Comparison of ENCODE assay signal across 21 cellular contexts in genomic region chr7:101630591-101630990, GRCh38. TPM values are rescaled to one million over a fixed set of nuclear protein-coding genes. Genes with fewer than 3 reads are reported as not detected.
DNase-seq lines count a peak whose midpoint lies in the region; ATAC-seq, FAIRE-seq and TF ChIP-seq lines count a peak whose summit lies in the region.
"Had no signal": no experiment of that assay in that cellular context is flagged by ENCODE, and none has a peak within 500 bp of the region (broad histone marks: within the 10 kb centered on the region; RNA-seq: fewer than 3 reads in every experiment).

No MANE protein-coding gene starts in this region.

- no peaks in the 10 kb centered on the region for H3K9me3 ChIP-seq in MG63
- H3K9me3 ChIP-seq in K562 (replicated peaks; ENCODE audit: control insufficient read depth, insufficient read depth, low read depth, low read length), result peaks cover 3% of the 10 kb centered on the region
- peaks cover 0 to 11% (median 0%) of the 10 kb centered on the region in 3 donors for H3K9me3 ChIP-seq in tibial artery
- H3K9me3 ChIP-seq in esophagus squamous epithelium, result peaks cover 0 to 5% (median 0%) of the 10 kb centered on the region in 3 donors

- H3K9me1 ChIP-seq in K562 (ENCODE audit: control insufficient read depth, insufficient read depth, low read length), result no peaks in the 10 kb centered on the region

- TF ChIP-seq RAD21 in K562 (CRISPR knock-in tag; conservative IDR thresholded peaks at IDR 0.05 in 1 of 2, IDR thresholded peaks at IDR 0.05 in 1 of 2), result no peak

- peak; percentile 89 for DNase-seq in Daoy (ENCODE audit: low read depth)
- peak; percentile 74 for DNase-seq in MG63
- no peak for DNase-seq in K562 (ENCODE audit: extremely low read depth in 1 of 4, low spot score in 3 of 4)
- DNase-seq in mesendoderm, result peak; percentile 37
- DNase-seq in tibial artery, result no peak
- no peak for DNase-seq in superior temporal gyrus (ENCODE audit: extremely low spot score)
- no peak for DNase-seq in T-cell
- no peak for DNase-seq in esophagus squamous epithelium (lab: John Stamatoyannopoulos, UW)
- DNase-seq: activated CD4-positive, alpha-beta T cell treated with anti-CD3 and anti-CD28 coated beads, Interleukin-2, amount 10 ng/mL, durations not matched to agents 24 days and 14 days; CD4-positive, CD25-positive, alpha-beta regulatory T cell; hypothalamus; midbrain; NCI-H1930; stimulated activated CD4-positive, alpha-beta T cell treated with anti-CD3 and anti-CD28 coated beads, Interleukin-4, amount 100 ng/mL, for 1 hour; stimulated activated naive CD4-positive, alpha-beta T cell treated with Interleukin-2 at 50 U/mL for 16 hours had no signal

- H3K27ac Mint-ChIP-seq in T-cell, result no peak overlapping the region
- H3K27ac Mint-ChIP-seq: activated CD4-positive, alpha-beta T cell treated with anti-CD3 and anti-CD28 coated beads, Interleukin-2, amount 10 ng/mL, durations not matched to agents 24 days and 14 days; activated T-helper 1 cell treated with anti-CD3 and anti-CD28 coated beads, Interleukin-12 subunit alpha, Interleukin-12 subunit beta, Interleukin-2, Interleukin-4 antibody, amounts not matched to agents 30 ng/mL and 10 ng/mL and 1 ng/mL, durations not matched to agents 14 hours and 24 hours and 36 hours; CD4-positive, CD25-positive, alpha-beta regulatory T cell; progenitor cell of endocrine pancreas had no signal

- no peaks in the 10 kb centered on the region for H3K9me3 Mint-ChIP-seq in T-cell
- H3K9me3 Mint-ChIP-seq: activated CD4-positive, alpha-beta T cell treated with anti-CD3 and anti-CD28 coated beads, Interleukin-2, amount 10 ng/mL, durations not matched to agents 24 days and 14 days; activated T-helper 1 cell treated with anti-CD3 and anti-CD28 coated beads, Interleukin-12 subunit alpha, Interleukin-12 subunit beta, Interleukin-2, Interleukin-4 antibody, amounts not matched to agents 30 ng/mL and 10 ng/mL and 1 ng/mL, durations not matched to agents 14 hours and 24 hours and 36 hours; CD4-positive, CD25-positive, alpha-beta regulatory T cell had no signal

- WGBS in K562 (ENCODE audit: insufficient coverage, low coverage, missing lambda C conversion rate), result 5% methylated on average over 15 of the region's 15 CpGs
- no CpG with 5 or more reads among the region's 15 CpGs for WGBS in mesendoderm (ENCODE audit: extremely low coverage, insufficient coverage, low lambda C conversion rate)
- WGBS in esophagus squamous epithelium, 2 donors, result 37 to 41% methylated on average over 2 to 6 of the region's 15 CpGs

- CTCF ChIA-PET in K562 (lab: Yijun Ruan, JAX; ENCODE audit: low intra/inter-chr PET ratio) (no interaction called here), T-cell (lab: Charles Lee) (interaction anchor here in 1 of 2 donors (0.6 kb wide), 1 partner anchor 28 kb away, joined by 4 read pairs; no protein-coding TSS in a partner anchor)

- no peaks in the 10 kb centered on the region for H3K36me3 Mint-ChIP-seq in T-cell
- H3K36me3 Mint-ChIP-seq: brain; CD4-positive, CD25-positive, alpha-beta regulatory T cell had no signal

- H3K79me1 ChIP-seq in mesendoderm (ENCODE audit: low read length), result no peaks in the 10 kb centered on the region

- no peak overlapping the region for H2BK5ac ChIP-seq in mesendoderm (ENCODE audit: low read length)

- TF ChIP-seq CTCF in K562 (IDR thresholded peaks at IDR 0.05 in 2 of 3, conservative IDR thresholded peaks at IDR 0.05 in 1 of 3; ENCODE audit: insufficient read depth in 2 of 3, low read depth in 1 of 3, low read length in 3 of 3), result no peak
- no peak for TF ChIP-seq CTCF in tibial artery (IDR thresholded peaks at IDR 0.05)
- no peak for TF ChIP-seq CTCF in esophagus squamous epithelium (IDR thresholded peaks at IDR 0.05)

- H3K4me2 ChIP-seq in K562 (ENCODE audit: insufficient read depth, low read length) (no peak overlapping the region), mesendoderm (ENCODE audit: low read length) (no peak overlapping the region)

- no peaks in the 10 kb centered on the region for H3K27me3 ChIP-seq in MG63
- H3K27me3 ChIP-seq in K562 (ENCODE audit: control insufficient read depth in 2 of 2, insufficient read depth in 2 of 2, low read length in 2 of 2), result peaks cover 27 to 64% of the 10 kb centered on the region in 2 experiments
- H3K27me3 ChIP-seq in mesendoderm (ENCODE audit: insufficient read depth, low read length, poor library complexity), result no peaks in the 10 kb centered on the region
- H3K27me3 ChIP-seq in tibial artery, result peaks cover 0 to 3% of the 10 kb centered on the region in 2 donors
- H3K27me3 ChIP-seq in esophagus squamous epithelium, result peaks cover 0 to 35% (median 0%) of the 10 kb centered on the region in 4 donors

- no peak overlapping the region for H2AFZ ChIP-seq in K562 (ENCODE audit: low read depth, low read length)

- POLR2A ChIA-PET in K562 (lab: Yijun Ruan, JAX) (no interaction called here), T-cell (lab: Charles Lee) (no interaction called here)

- H3K4me1 ChIP-seq in K562 (replicated peaks in 1 of 2; ENCODE audit: control insufficient read depth in 2 of 2, insufficient read depth in 2 of 2, low read length in 2 of 2) (peaks cover 0 to 7% of the 10 kb centered on the region in 2 experiments; a peak in 1 of 5 replicates), mesendoderm (ENCODE audit: control insufficient read depth, low read depth, low read length) (no peaks in the 10 kb centered on the region), tibial artery (peaks cover 0 to 42% (median 5%) of the 10 kb centered on the region in 4 donors), esophagus squamous epithelium (peaks cover 9 to 23% (median 15%) of the 10 kb centered on the region in 3 donors)

- H3K4me1 Mint-ChIP-seq in T-cell, result no peaks in the 10 kb centered on the region
- H3K4me1 Mint-ChIP-seq: activated CD4-positive, alpha-beta T cell treated with anti-CD3 and anti-CD28 coated beads, Interleukin-2, amount 10 ng/mL, durations not matched to agents 24 days and 14 days; CD4-positive, CD25-positive, alpha-beta regulatory T cell had no signal

- H3K27ac ChIP-seq in K562 (ENCODE audit: extremely low read depth, low read depth, low read length) (no peak overlapping the region), mesendoderm (ENCODE audit: low read depth, low read length) (peak overlapping the region; percentile 16), tibial artery (peak overlapping the region in 1 of 2 donors; percentile 11), esophagus squamous epithelium (no peak overlapping the region)

- H3K4me3 ChIP-seq in MG63, result no peak overlapping the region
- no peak overlapping the region for H3K4me3 ChIP-seq in K562
- H3K4me3 ChIP-seq in mesendoderm (ENCODE audit: low read length), result no peak overlapping the region
- H3K4me3 ChIP-seq in tibial artery, result no peak overlapping the region
- no peak overlapping the region for H3K4me3 ChIP-seq in esophagus squamous epithelium

- H3K9ac ChIP-seq in K562 (ENCODE audit: insufficient read depth in 1 of 2, low read depth in 2 of 2, low read length in 2 of 2), result no peak overlapping the region
- no peak overlapping the region for H3K9ac ChIP-seq in mesendoderm (ENCODE audit: low read length)

- intact Hi-C loops in K562 (cut with micrococcal nuclease), result no loop called here
- intact Hi-C loops in tibial artery (cut with DNase I; ENCODE audit: low total_unique reads), result no loop called here
- intact Hi-C loops in esophagus squamous epithelium (cut with DNase I), result no loop called here

- H4K5ac ChIP-seq in mesendoderm (ENCODE audit: low read length), result no peak overlapping the region

- no peaks in the 10 kb centered on the region for H3K36me3 ChIP-seq in MG63
- no peaks in the 10 kb centered on the region for H3K36me3 ChIP-seq in K562 (ENCODE audit: control insufficient read depth, insufficient read depth, low read length)
- no peaks in the 10 kb centered on the region for H3K36me3 ChIP-seq in mesendoderm (ENCODE audit: control insufficient read depth, insufficient read depth, low read length)
- H3K36me3 ChIP-seq in tibial artery, result no peaks in the 10 kb centered on the region
- no peaks in the 10 kb centered on the region for H3K36me3 ChIP-seq in esophagus squamous epithelium

- peak overlapping the region; percentile 34 for H3K56ac ChIP-seq in mesendoderm (ENCODE audit: low read length)

- H2BK120ac ChIP-seq in mesendoderm (ENCODE audit: low read depth, low read length), result no peak overlapping the region

- H3K79me2 ChIP-seq in K562 (ENCODE audit: control insufficient read depth, insufficient read depth, low read length), result no peaks in the 10 kb centered on the region
- H3K79me2 ChIP-seq in mesendoderm (ENCODE audit: control insufficient read depth, insufficient read depth, low read length), result no peaks in the 10 kb centered on the region

- no peak for TF ChIP-seq EP300 in K562 (IDR thresholded peaks at IDR 0.05; ENCODE audit: low read length)

- no TSS peak for BruUV-seq in K562 (replicated peaks; lab: Mats Ljungman, UMichigan)

- peak overlapping the region; percentile 94 for H3K23ac ChIP-seq in mesendoderm (ENCODE audit: low read length)

- peaks cover 3 to 9% of the 10 kb centered on the region in 2 donors for H3K27me3 Mint-ChIP-seq in T-cell
- H3K27me3 Mint-ChIP-seq: CD4-positive, CD25-positive, alpha-beta regulatory T cell had no signal

- H2BK15ac ChIP-seq in mesendoderm (replicated peaks; ENCODE audit: low read depth), result no peak overlapping the region

- peaks cover 4% of the 10 kb centered on the region; the same call in 1 of the 2 replicates for H4K20me1 ChIP-seq in K562 (replicated peaks; ENCODE audit: control insufficient read depth, insufficient read depth, low read length)

- no peak overlapping the region for H3K4me3 Mint-ChIP-seq in T-cell
- H3K4me3 Mint-ChIP-seq: activated CD4-positive, alpha-beta T cell treated with anti-CD3 and anti-CD28 coated beads, Interleukin-2, amount 10 ng/mL, durations not matched to agents 24 days and 14 days; activated T-helper 1 cell treated with anti-CD3 and anti-CD28 coated beads, Interleukin-12 subunit alpha, Interleukin-12 subunit beta, Interleukin-2, Interleukin-4 antibody, amounts not matched to agents 30 ng/mL and 10 ng/mL and 1 ng/mL, durations not matched to agents 14 hours and 24 hours and 36 hours; brain; CD4-positive, CD25-positive, alpha-beta regulatory T cell had no signal

- TF ChIP-seq POLR2A in K562 (conservative IDR thresholded peaks at IDR 0.05) (no peak), esophagus squamous epithelium (IDR thresholded peaks at IDR 0.05) (no peak)

- H3K4ac ChIP-seq in mesendoderm (ENCODE audit: low read depth, low read length), result peak overlapping the region; percentile 26

- ATAC-seq in K562 (no peak), T-cell (replicated peaks in 1 of 4) (no peak)

- no peak overlapping the region for H2AK5ac ChIP-seq in mesendoderm (ENCODE audit: low read length)

- in situ Hi-C loops in K562 (cut with MboI), result no loop called here

- no peak for FAIRE-seq in K562 (lab: Jason Lieb, UNC)
- FAIRE-seq: endometrium, G401.6 had no signal

- no peak overlapping the region for H4K8ac ChIP-seq in mesendoderm (ENCODE audit: low read depth, low read length)

- H3K18ac ChIP-seq in mesendoderm (ENCODE audit: low read length), result no peak overlapping the region

RNA-seq across cellular contexts. Expression of gene MYL10, which starts 1.5 kb away (rescaled TPM):
- not detected in 2 replicates for total RNA-seq in Daoy (2014; rRNA removed; shearing (Covaris generic))
- total RNA-seq in MG63 (2014; rRNA removed; shearing (Covaris generic); ENCODE audit: low replicate concordance), result not detected in 2 replicates
- total RNA-seq in K562 (2011; cell fraction: chromatin; rRNA removed; ENCODE audit: low replicate concordance), result not detected in 2 replicates
- not detected in 2 replicates for total RNA-seq in K562 (2011; cell fraction: nucleolus; rRNA removed)
- not detected in 2 replicates for total RNA-seq in K562 (2011; cell fraction: nucleoplasm; rRNA removed)
- total RNA-seq in K562 (2014; rRNA removed), result not detected in 2 replicates
- not detected in 2 replicates for total RNA-seq in K562 (2014; rRNA removed; fragmentation: Illumina TruSeq; extraction: Trizol)
- total RNA-seq in K562 (2015; rRNA removed; fragmentation: Illumina TruSeq; extraction: Trizol), result not detected in 2 replicates
- not detected in 2 replicates for total RNA-seq in K562 (2021)
- polyA plus RNA-seq in K562 (2011; rRNA removed), result not detected in 2 replicates
- polyA plus RNA-seq in K562 (2011; cell fraction: cytosol; rRNA removed), result not detected in 2 replicates
- polyA plus RNA-seq in K562 (2011; cell fraction: nucleus; rRNA removed), result not detected in 2 replicates
- not detected in 2 replicates for polyA plus RNA-seq in K562 (2012)
- polyA plus RNA-seq in K562 (2014; fragmentation: Illumina TruSeq; extraction: Trizol), result not detected in 2 replicates
- polyA plus RNA-seq in K562 (2014; fragmentation: Nextera tagmentation; extraction: Ambion mirVana), result not detected
- polyA plus RNA-seq in K562 (2014; rRNA removed), result not detected in 2 replicates
- polyA minus RNA-seq in K562 (2011; rRNA and poly(A)+ RNA removed), result not detected in 2 replicates
- not detected in 2 replicates for polyA minus RNA-seq in K562 (2011; cell fraction: cytosol; rRNA and poly(A)+ RNA removed)
- not detected in 2 replicates for polyA minus RNA-seq in K562 (2011; cell fraction: nucleus; rRNA and poly(A)+ RNA removed)
- 3.1 TPM for polyA plus RNA-seq in mesendoderm (2013, experiment 1 of 2)
- 2.5 TPM for polyA plus RNA-seq in mesendoderm (2013, experiment 2 of 2)
- total RNA-seq in T-cell, result not detected
- total RNA-seq in esophagus squamous epithelium, result not detected
- total RNA-seq: activated CD4-positive, alpha-beta T cell treated with anti-CD3 and anti-CD28 coated beads, Interleukin-2, amount 10 ng/mL, durations not matched to agents 24 days and 14 days; activated T-helper 1 cell treated with anti-CD3 and anti-CD28 coated beads, Interleukin-12 subunit alpha, Interleukin-12 subunit beta, Interleukin-2, Interleukin-4 antibody, amounts not matched to agents 30 ng/mL and 10 ng/mL and 1 ng/mL, durations not matched to agents 14 hours and 24 hours and 36 hours; CD4-positive, CD25-positive, alpha-beta regulatory T cell; progenitor cell of endocrine pancreas; T-helper 1 cell treated with Interleukin-12 subunit alpha and Interleukin-12 subunit beta and Interleukin-4 antibody, amounts not matched to agents 30 ng/mL and 1 ng/mL, for 36 hours had no signal
- polyA plus RNA-seq: CD4-positive, CD25-positive, alpha-beta regulatory T cell had no signal

Comparison
In these comparisons a context has a peak if more than half of its experiments do, and no peak if none do; other contexts are left out.
1. DNase-seq: peak in Daoy (single experiment), MG63 (single experiment) and mesendoderm (single experiment); none in K562 (0 of 4), tibial artery (0 of 2), superior temporal gyrus (single experiment), T-cell (0 of 34) and esophagus squamous epithelium (single experiment).